8 cellular contexts compared by ENCODE assay signal in genomic region chr9:124260769-124261603, GRCh38. TPM values are rescaled to one million over a fixed set of nuclear protein-coding genes. Genes with fewer than 3 reads are reported as not detected.
A peak's percentile ranks its signal among the peaks of the same experiment; 100 is the strongest.
DNase-seq lines count a peak whose midpoint lies in the region; ATAC-seq, FAIRE-seq and TF ChIP-seq lines count a peak whose summit lies in the region.

No MANE protein-coding gene starts in this region.

- H3K4me3 ChIP-seq in SK-N-SH (ENCODE audit: low read depth in 2 of 2, low read length in 1 of 2) = peak overlapping the region in 1 of 2 experiments; percentile 47; a peak in 3 of 4 replicates
- no peak overlapping the region for H3K4me3 ChIP-seq in trophoblast cell (ENCODE audit: low read depth, low read length)
- no peak overlapping the region for H3K4me3 ChIP-seq in gastrocnemius medialis

- POLR2A ChIA-PET in SK-N-SH (lab: Yijun Ruan, JAX) = no interaction called here

- ATAC-seq in gastrocnemius medialis = no peak
- ATAC-seq in GM21447 (IDR thresholded peaks at IDR 0.05; ENCODE audit: unreplicated experiment) = no peak

- 46% methylated on average over 14 of the region's 15 CpGs for WGBS in SK-N-SH (ENCODE audit: low lambda C conversion rate)
- WGBS in trophoblast cell (ENCODE audit: extremely low coverage, insufficient coverage, insufficient read length) = no CpG with 5 or more reads among the region's 15 CpGs

- peak; percentile 73 for FAIRE-seq in GM19239 (lab: Jason Lieb, UNC)
- no peak for FAIRE-seq in HTR-8/SVneo (lab: Jason Lieb, UNC)

- intact Hi-C loops in gastrocnemius medialis (cut with DNase I; ENCODE audit: low total_unique reads) = no loop called here

- H2BK120ac ChIP-seq in trophoblast cell (ENCODE audit: insufficient read depth, low read length, poor library complexity) = no peak overlapping the region

- no peak overlapping the region for H3K23ac ChIP-seq in trophoblast cell (ENCODE audit: low read length)

- H2AFZ ChIP-seq in SK-N-SH (ENCODE audit: low read depth) = no peak overlapping the region
- H2AFZ ChIP-seq in trophoblast cell (ENCODE audit: insufficient read depth, low read length, poor library complexity) = no peak overlapping the region

- peak overlapping the region; percentile 41; the same call in 1 of the 2 replicates for H3K9ac ChIP-seq in SK-N-SH
- H3K9ac ChIP-seq in trophoblast cell (ENCODE audit: low read length) = no peak overlapping the region

- H3F3A ChIP-seq in SK-N-SH (replicated peaks; ENCODE audit: insufficient read depth) = peaks cover 53% of the 10 kb centered on the region

- DNase-seq in GM19239 (ENCODE audit: insufficient read length, low spot score) (no peak), SK-N-SH (no peak), fibroblast of peridontal ligament (ENCODE audit: extremely low read depth) (peak; percentile 61), trophoblast cell (peak; percentile 87 to 90), gastrocnemius medialis (no peak), HTR-8/SVneo (ENCODE audit: insufficient read length, low spot score) (no peak)
- no peak for DNase-seq in activated naive CD4-positive, alpha-beta T cell treated with Interleukin-2 at 50 U/mL for 16 hours

- H3K4me2 ChIP-seq in SK-N-SH (peak overlapping the region; percentile 95), trophoblast cell (ENCODE audit: low read length) (no peak overlapping the region)

- peaks cover 19% of the 10 kb centered on the region; the same call in 1 of the 2 replicates for H4K20me1 ChIP-seq in SK-N-SH (ENCODE audit: insufficient read depth)

- TF ChIP-seq EP300 in SK-N-SH (IDR thresholded peaks at IDR 0.05; ENCODE audit: borderline replicate concordance in 1 of 2, low read depth in 1 of 2, low read length in 1 of 2) = no peak

- peak overlapping the region; percentile 0 for H4K91ac ChIP-seq in trophoblast cell (ENCODE audit: low read depth, low read length)

- TF ChIP-seq CTCF in SK-N-SH (IDR thresholded peaks at IDR 0.05) (no peak), gastrocnemius medialis (IDR thresholded peaks at IDR 0.05 in 4 of 5, conservative IDR thresholded peaks at IDR 0.05 in 1 of 5) (no peak)

- peak overlapping the region; percentile 97 for H3K4ac ChIP-seq in trophoblast cell (ENCODE audit: low read depth, low read length)

- peak overlapping the region; percentile 3 for H3K14ac ChIP-seq in trophoblast cell (ENCODE audit: low read length)

- peak overlapping the region; percentile 3 for H2BK12ac ChIP-seq in trophoblast cell (ENCODE audit: low read length)

- H3K27me3 ChIP-seq in SK-N-SH (ENCODE audit: insufficient read depth) (no peaks in the 10 kb centered on the region), trophoblast cell (ENCODE audit: insufficient read depth, low read length) (no peaks in the 10 kb centered on the region), gastrocnemius medialis (no peaks in the 10 kb centered on the region)

- no peaks in the 10 kb centered on the region for H3K9me3 ChIP-seq in SK-N-SH
- H3K9me3 ChIP-seq in trophoblast cell (ENCODE audit: insufficient read depth, low read depth, low read length) = no peaks in the 10 kb centered on the region
- H3K9me3 ChIP-seq in gastrocnemius medialis = no peaks in the 10 kb centered on the region

- H4K8ac ChIP-seq in trophoblast cell (ENCODE audit: low read depth, low read length) = peak overlapping the region; percentile 43

- H3K79me2 ChIP-seq in SK-N-SH (ENCODE audit: insufficient read depth) = peaks cover 84% of the 10 kb centered on the region
- peaks cover 35% of the 10 kb centered on the region for H3K79me2 ChIP-seq in trophoblast cell (ENCODE audit: control insufficient read depth, insufficient read depth, low read length, poor library complexity)

- H3K4me1 ChIP-seq in SK-N-SH (ENCODE audit: control insufficient read depth in 1 of 2, insufficient read depth in 2 of 2, low read depth in 1 of 2, low read length in 1 of 2) (peaks cover 10 to 34% of the 10 kb centered on the region in 2 experiments), trophoblast cell (ENCODE audit: control insufficient read depth in 1 of 2, insufficient read depth in 2 of 2, low read length in 2 of 2) (peaks cover 39 to 48% of the 10 kb centered on the region in 2 experiments), gastrocnemius medialis (peaks cover 11 to 20% of the 10 kb centered on the region in 2 donors)

- H3K36me3 ChIP-seq in SK-N-SH (replicated peaks in 1 of 2; ENCODE audit: control insufficient read depth in 1 of 2, insufficient read depth in 2 of 2, low read length in 1 of 2) (peaks cover 6 to 12% of the 10 kb centered on the region in 2 experiments), trophoblast cell (ENCODE audit: control insufficient read depth in 1 of 2, insufficient read depth in 2 of 2, low read length in 2 of 2) (peaks cover 9 to 12% of the 10 kb centered on the region in 2 experiments), gastrocnemius medialis (no peaks in the 10 kb centered on the region)

- no peak overlapping the region for H4K12ac ChIP-seq in trophoblast cell (ENCODE audit: low read depth, low read length)

- in situ Hi-C loops in gastrocnemius medialis (cut with MboI; ENCODE audit: low sequenced_read_pairs in 4 of 4) = no loop called here

- H3K79me1 ChIP-seq in trophoblast cell (ENCODE audit: low read length) = peaks cover 25% of the 10 kb centered on the region

- H2AK5ac ChIP-seq in trophoblast cell (ENCODE audit: low read length) = no peak overlapping the region

- no peak overlapping the region for H2BK5ac ChIP-seq in trophoblast cell (ENCODE audit: low read depth, low read length, poor library complexity)

- TF ChIP-seq POLR2A in gastrocnemius medialis (IDR thresholded peaks at IDR 0.05) = no peak

- CTCF ChIA-PET in SK-N-SH (lab: Yijun Ruan, JAX) = no interaction called here

- peak overlapping the region; percentile 76 for H3K18ac ChIP-seq in trophoblast cell (ENCODE audit: low read length)

- H3K9me2 ChIP-seq in SK-N-SH = no peaks in the 10 kb centered on the region

- TF ChIP-seq RAD21 in SK-N-SH (IDR thresholded peaks at IDR 0.05; ENCODE audit: low read length) = no peak

- H3K27ac ChIP-seq in SK-N-SH (ENCODE audit: low read depth in 2 of 2, low read length in 1 of 2) = peak overlapping the region; percentile 61 to 92; a peak in 3 of 4 replicates
- no peak overlapping the region for H3K27ac ChIP-seq in trophoblast cell (ENCODE audit: low read depth, low read length)
- H3K27ac ChIP-seq in gastrocnemius medialis = peak overlapping the region in 1 of 4 donors; percentile 8

TF ChIP-seq in SK-N-SH, 30 proteins besides CTCF, POLR2A, EP300 and RAD21:
- 0 out of 2 replicates have a peak, but pooled peaks have one; percentile 34 for TF ChIP-seq MAX (IDR thresholded peaks at IDR 0.05; ENCODE audit: low read depth)
- TF ChIP-seq GATA2 (CRISPR knock-in tag; IDR thresholded peaks at IDR 0.05) = no peak
- TF ChIP-seq JUND (IDR thresholded peaks at IDR 0.05) = peak; percentile 61
- TF ChIP-seq TCF12 (IDR thresholded peaks at IDR 0.05) = peak; percentile 57; the same call in 1 of the 2 replicates
- no peak for TF ChIP-seq ZBTB33 (IDR thresholded peaks at IDR 0.05; ENCODE audit: borderline replicate concordance, low read depth)
- peak; percentile 73; the same call in 1 of the 2 replicates for TF ChIP-seq FOSL2 (IDR thresholded peaks at IDR 0.05; ENCODE audit: borderline replicate concordance, low read depth)
- TF ChIP-seq TAF1 (IDR thresholded peaks at IDR 0.05; ENCODE audit: borderline replicate concordance, low read depth, low read length) = no peak
- TF ChIP-seq FOXM1 (IDR thresholded peaks at IDR 0.05; ENCODE audit: low read depth) = no peak
- no peak for TF ChIP-seq EZH2phosphoT487 (IDR thresholded peaks at IDR 0.05; ENCODE audit: borderline replicate concordance, low read depth)
- no peak for TF ChIP-seq RCOR1 (IDR thresholded peaks at IDR 0.05; ENCODE audit: low read length)
- no peak for TF ChIP-seq MEF2A (IDR thresholded peaks at IDR 0.05; ENCODE audit: borderline replicate concordance, low read depth)
- TF ChIP-seq PBX3 (IDR thresholded peaks at IDR 0.05) = peak; percentile 13; the same call in 1 of the 2 replicates
- TF ChIP-seq CHD2 (IDR thresholded peaks at IDR 0.05; ENCODE audit: low read length, partially characterized antibody) = no peak

RNA-seq across cellular contexts. Expression of gene NEK6, which starts 3.2 kb away (rescaled TPM):
- polyA plus RNA-seq in SK-N-SH (2012; rRNA removed) = 89.8 and 96.1 TPM in 2 replicates
- polyA plus RNA-seq in SK-N-SH (2012; cell fraction: cytosol; rRNA removed) = 73.6 and 92.1 TPM in 2 replicates
- polyA plus RNA-seq in SK-N-SH (2012; cell fraction: nucleus; rRNA removed) = 47.4 and 67.2 TPM in 2 replicates
- 51.6 and 53.5 TPM in 2 replicates for polyA plus RNA-seq in trophoblast cell (2013)
- 10 to 100 TPM in 1 of 4 donors, 1 to 10 TPM in 3; 2.3 to 10.1 (median 3.5) TPM for total RNA-seq in gastrocnemius medialis

Comparison
In these comparisons a context has a peak if more than half of its experiments do, and no peak if none do; other contexts are left out.
1. DNase-seq: peak in fibroblast of peridontal ligament (single experiment) and trophoblast cell (2 of 2); none in GM19239 (single experiment), SK-N-SH (single experiment), gastrocnemius medialis (0 of 2), HTR-8/SVneo (single experiment) and activated naive CD4-positive, alpha-beta T cell treated with Interleukin-2 at 50 U/mL for 16 hours (single experiment).